10 cellular contexts compared by ENCODE assay signal in genomic region chr13:42968906-42969305, GRCh38. TPM values are rescaled to one million over a fixed set of nuclear protein-coding genes. Genes with fewer than 3 reads are reported as not detected.
DNase-seq lines count a peak whose midpoint lies in the region; ATAC-seq, FAIRE-seq and TF ChIP-seq lines count a peak whose summit lies in the region.
"Had no signal": no experiment of that assay in that cellular context is flagged by ENCODE, and none has a peak within 500 bp of the region (broad histone marks: within the 10 kb centered on the region; RNA-seq: fewer than 3 reads in every experiment).

No MANE protein-coding gene starts in this region.

- H3K27me3 ChIP-seq in keratinocyte (ENCODE audit: control insufficient read depth, extremely low read depth, insufficient read depth, low read length) = no peaks in the 10 kb centered on the region
- H3K27me3 ChIP-seq in transverse colon = no peaks in the 10 kb centered on the region
- H3K27me3 ChIP-seq: gastrocnemius medialis, sigmoid colon had no signal

- H3K4me3 ChIP-seq in LNCaP clone FGC (ENCODE audit: low read depth, low read length) (no peak overlapping the region), keratinocyte (ENCODE audit: control insufficient read depth in 2 of 3, extremely low read depth in 1 of 3, insufficient read depth in 2 of 3, low read depth in 1 of 3, low read length in 3 of 3) (no peak overlapping the region), transverse colon (no peak overlapping the region)
- H3K4me3 ChIP-seq: gastrocnemius medialis, sigmoid colon had no signal

- H3K36me3 ChIP-seq in keratinocyte (ENCODE audit: control insufficient read depth in 2 of 2, extremely low read depth in 1 of 2, insufficient read depth in 2 of 2, low read length in 2 of 2) (peaks cover 1 to 2% of the 10 kb centered on the region in 2 experiments), transverse colon (peaks cover 0 to 1% (median 0%) of the 10 kb centered on the region in 4 donors)
- H3K36me3 ChIP-seq: gastrocnemius medialis, sigmoid colon had no signal

- no peak for TF ChIP-seq CTCF in LNCaP clone FGC (IDR thresholded peaks at IDR 0.05; ENCODE audit: control insufficient read depth, extremely low read depth, insufficient read depth)
- TF ChIP-seq CTCF in keratinocyte (optimal IDR thresholded peaks at IDR 0.05 in 1 of 3, IDR thresholded peaks at IDR 0.05 in 1 of 3, conservative IDR thresholded peaks at IDR 0.05 in 1 of 3; ENCODE audit: extremely low read depth in 1 of 3, insufficient read depth in 2 of 3, low read length in 3 of 3) = no peak
- TF ChIP-seq CTCF in transverse colon (IDR thresholded peaks at IDR 0.05) = no peak

- H3K9ac ChIP-seq in keratinocyte (ENCODE audit: control insufficient read depth, extremely low read depth, insufficient read depth, low read length) = peak overlapping the region; percentile 4

- TF ChIP-seq EP300 in transverse colon (IDR thresholded peaks at IDR 0.05; ENCODE audit: low read depth) = no peak

- H3K27ac ChIP-seq in keratinocyte (ENCODE audit: control insufficient read depth, insufficient read depth, low read length) = no peak overlapping the region
- H3K27ac ChIP-seq in transverse colon = peak overlapping the region; percentile 67 to 79 (median 77)
- H3K27ac ChIP-seq: gastrocnemius medialis, sigmoid colon had no signal

- H4K20me1 ChIP-seq in keratinocyte (ENCODE audit: control insufficient read depth, extremely low read depth, insufficient read depth, low read length) = no peaks in the 10 kb centered on the region

- no peak for ATAC-seq in HG03280 (IDR thresholded peaks at IDR 0.05; ENCODE audit: unreplicated experiment)

- H3K9me3 ChIP-seq in keratinocyte (ENCODE audit: control insufficient read depth, low read depth, low read length) (no peaks in the 10 kb centered on the region), transverse colon (no peaks in the 10 kb centered on the region)
- H3K9me3 ChIP-seq: gastrocnemius medialis, sigmoid colon had no signal

- WGBS in transverse colon (ENCODE audit: low coverage in 1 of 2), 2 donors = 53% methylated on average over 8 of the region's 8 CpGs; no CpG with 5 or more reads in 1 of the 2 donors

- in situ Hi-C loops in transverse colon (cut with MboI; ENCODE audit: low pct_ligation_motif_present in 1 of 4, low pct_unique_long_range_greater_than_20kb in 1 of 4, low sequenced_read_pairs in 3 of 4) = no loop called here

- intact Hi-C loops in transverse colon (cut with DNase I; ENCODE audit: low total_unique reads) = no loop called here

- no peaks in the 10 kb centered on the region for H3K9me1 ChIP-seq in keratinocyte (ENCODE audit: control insufficient read depth, extremely low read depth, insufficient read depth, low read length)

- dilution Hi-C loops in keratinocyte (cut with MboI; ENCODE audit: extremely low pct_ligation_motif_present, low sequenced_read_pairs) = no loop called here

- peak; percentile 18 for TF ChIP-seq POLR2A in transverse colon (IDR thresholded peaks at IDR 0.05)

- H3K79me2 ChIP-seq in keratinocyte (ENCODE audit: control insufficient read depth, insufficient read depth, low read length) = no peaks in the 10 kb centered on the region

- H3K4me1 ChIP-seq in keratinocyte (ENCODE audit: control insufficient read depth, extremely low read depth, insufficient read depth, low read length) (peaks cover 18% of the 10 kb centered on the region), transverse colon (peaks cover 6 to 27% (median 21%) of the 10 kb centered on the region in 4 donors)
- H3K4me1 ChIP-seq: gastrocnemius medialis had no signal

- H2AFZ ChIP-seq in keratinocyte (ENCODE audit: control insufficient read depth, low read length) = no peak overlapping the region

- DNase-seq in LNCaP clone FGC (ENCODE audit: low read depth) = peak; percentile 80
- peak; percentile 34 for DNase-seq in SW480 (ENCODE audit: low spot score)
- DNase-seq in keratinocyte (ENCODE audit: low read depth, low spot score) = no peak
- DNase-seq in transverse colon = peak; percentile 88
- DNase-seq in NCI-H1930 (lab: John Stamatoyannopoulos, UW) = no peak
- no peak for DNase-seq in activated gamma-delta T cell treated with Interleukin-2 at 50 U/mL for 16 hours

- H3K4me2 ChIP-seq in keratinocyte (ENCODE audit: control insufficient read depth, extremely low read depth, insufficient read depth, low read depth, low read length) = peak overlapping the region; percentile 24

- no peak for FAIRE-seq in keratinocyte (lab: Jason Lieb, UNC)

RNA-seq across cellular contexts. Expression of gene EPSTI1, which starts 23.1 kb away (rescaled TPM):
- polyA plus RNA-seq in keratinocyte = 8.7 to 14.7 TPM (median 13.0 TPM) in 3 replicates
- 12.8 TPM for polyA plus RNA-seq in keratinocyte (2011; ENCODE audit: low read depth)
- polyA plus RNA-seq in keratinocyte (2011; cell fraction: cytosol; rRNA removed) = 7.6 and 9.5 TPM in 2 replicates
- 6.6 and 8.1 TPM in 2 replicates for polyA plus RNA-seq in keratinocyte (2011; cell fraction: nucleus; rRNA removed)
- 1.4 and 14.5 TPM in 2 replicates for polyA plus RNA-seq in keratinocyte (2012; ENCODE audit: low replicate concordance)
- 1.5 to 7.6 TPM (median 4.0 TPM) in 3 replicates for polyA minus RNA-seq in keratinocyte
- 15.9 TPM for polyA minus RNA-seq in keratinocyte (2011; cell fraction: cytosol; rRNA and poly(A)+ RNA removed)
- 4.0 and 5.0 TPM in 2 replicates for polyA minus RNA-seq in keratinocyte (2011; cell fraction: nucleus; rRNA and poly(A)+ RNA removed)
- 100 to 1,000 TPM in 1 of 4 donors, 10 to 100 TPM in 3; 13.1 to 145 (median 18.7) TPM for total RNA-seq in transverse colon
- total RNA-seq: neural crest cell had no signal

RNA-seq across cellular contexts. Expression of gene DNAJC15, which starts 54.5 kb away (rescaled TPM):
- 38.5 to 43.2 TPM (median 39.6 TPM) in 3 replicates for polyA plus RNA-seq in keratinocyte
- polyA plus RNA-seq in keratinocyte (2011; ENCODE audit: low read depth) = 64.8 TPM
- 22.0 and 31.9 TPM in 2 replicates for polyA plus RNA-seq in keratinocyte (2011; cell fraction: cytosol; rRNA removed)
- polyA plus RNA-seq in keratinocyte (2011; cell fraction: nucleus; rRNA removed) = 13.3 and 14.5 TPM in 2 replicates
- polyA plus RNA-seq in keratinocyte (2012; ENCODE audit: low replicate concordance) = 16.7 and 33.0 TPM in 2 replicates
- polyA minus RNA-seq in keratinocyte = 19.0 to 25.1 TPM (median 21.8 TPM) in 3 replicates
- 28.0 TPM for polyA minus RNA-seq in keratinocyte (2011; cell fraction: cytosol; rRNA and poly(A)+ RNA removed)
- 5.3 and 8.4 TPM in 2 replicates for polyA minus RNA-seq in keratinocyte (2011; cell fraction: nucleus; rRNA and poly(A)+ RNA removed)
- total RNA-seq in transverse colon = 10 to 100 TPM; 10.5 to 18.3 (median 11.4) TPM

Comparison
In these comparisons a context has a peak if more than half of its experiments do, and no peak if none do; other contexts are left out.
1. DNase-seq: peak in LNCaP clone FGC (single experiment), SW480 (single experiment) and transverse colon (single experiment); none in keratinocyte (single experiment), NCI-H1930 (0 of 2) and activated gamma-delta T cell treated with Interleukin-2 at 50 U/mL for 16 hours (single experiment).